ENCODE assay signal across 8 cellular contexts in the genomic region with DNA sequence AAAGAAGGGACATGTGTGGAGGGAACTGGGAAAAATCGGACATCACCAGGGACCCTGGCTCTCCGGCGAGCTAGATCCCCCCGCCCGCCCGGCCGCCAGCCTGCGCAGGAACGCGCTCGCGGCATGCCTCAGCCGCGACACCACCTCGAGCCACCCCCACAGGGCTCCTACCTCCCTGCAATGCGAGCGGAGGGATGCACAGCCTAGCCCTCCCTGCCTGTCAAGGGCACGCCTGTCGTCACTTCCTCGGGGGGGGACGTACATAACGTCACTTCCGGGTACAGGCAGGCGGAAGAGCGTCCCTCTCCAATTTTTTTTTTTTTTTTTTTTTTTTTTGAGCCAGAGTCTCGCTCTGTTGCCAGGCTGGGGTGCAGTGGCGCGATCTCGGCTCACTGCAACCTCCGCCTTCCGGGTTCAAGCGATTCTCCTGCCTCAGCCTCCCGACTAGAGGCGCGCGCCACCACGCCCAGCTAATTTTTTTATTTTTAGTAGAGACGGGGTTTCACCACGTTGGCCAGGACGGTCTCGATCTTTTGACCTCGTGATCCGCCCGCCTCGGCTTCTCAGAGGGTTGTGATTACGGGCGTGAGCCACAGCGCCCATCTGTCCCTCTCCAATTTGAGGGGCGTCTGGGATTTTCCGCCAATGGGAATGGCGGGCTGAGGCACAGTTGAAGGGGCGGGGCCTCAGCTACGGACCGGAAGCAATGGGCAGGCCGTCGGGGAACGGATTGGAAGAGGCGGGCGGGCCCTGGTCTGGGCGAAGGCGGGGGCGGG. TPM values are rescaled to one million over a fixed set of nuclear protein-coding genes. Genes with fewer than 3 reads are reported as not detected.
DNase-seq lines count a peak whose midpoint lies in the region; ATAC-seq, FAIRE-seq and TF ChIP-seq lines count a peak whose summit lies in the region.

A gene with protein sequence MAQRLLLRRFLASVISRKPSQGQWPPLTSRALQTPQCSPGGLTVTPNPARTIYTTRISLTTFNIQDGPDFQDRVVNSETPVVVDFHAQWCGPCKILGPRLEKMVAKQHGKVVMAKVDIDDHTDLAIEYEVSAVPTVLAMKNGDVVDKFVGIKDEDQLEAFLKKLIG (minus strand): TSS at position 248 of the 776 bp plus-strand sequence. CDS start 803 bp downstream, outside the sequence.

- no peaks in the 10 kb centered on the region for H3K9me3 ChIP-seq in smooth muscle cell (replicated peaks; ENCODE audit: low read depth)

- H3K27me3 ChIP-seq in ACC112 (ENCODE audit: insufficient read depth, low read length) (no peaks in the 10 kb centered on the region), bronchial epithelial cell (ENCODE audit: control insufficient read depth, insufficient read depth, low read length) (no peaks in the 10 kb centered on the region), smooth muscle cell (ENCODE audit: low read depth) (no peaks in the 10 kb centered on the region)

- peaks cover 5% of the 10 kb centered on the region for H3F3A ChIP-seq in smooth muscle cell (ENCODE audit: low read depth)

- DNase-seq in NCI-H2227 treated with DMSO at 0.1 percent for 48 hours (lab: John Stamatoyannopoulos, UW): peak; percentile 86
- peak; percentile 89 for DNase-seq in bronchial epithelial cell (ENCODE audit: low read depth)
- peak; percentile 97 for DNase-seq in iPS-NIHi11 (ENCODE audit: low spot score)
- peak; percentile 78 for DNase-seq in smooth muscle cell (lab: John Stamatoyannopoulos, UW; ENCODE audit: unreplicated experiment)

- H3K27ac ChIP-seq in ACC112 (ENCODE audit: low read depth, low read length): peak within 1 kb of the TSS; percentile 95
- peak within 1 kb of the TSS; percentile 98 for H3K27ac ChIP-seq in smooth muscle cell (ENCODE audit: low read depth)

- TF ChIP-seq CTCF in WI38 (IDR thresholded peaks at IDR 0.05; ENCODE audit: low read depth, low read length) (no peak), bronchial epithelial cell (IDR thresholded peaks at IDR 0.05; ENCODE audit: insufficient read depth, low read length, severe bottlenecking) (no peak), smooth muscle cell (IDR thresholded peaks at IDR 0.05; ENCODE audit: borderline replicate concordance, insufficient read depth, poor library complexity, severe bottlenecking) (no peak)

- H4K20me1 ChIP-seq in smooth muscle cell (ENCODE audit: low read depth): no peaks in the 10 kb centered on the region

- peaks cover 10% of the 10 kb centered on the region for H3K79me2 ChIP-seq in ACC112 (ENCODE audit: control insufficient read depth, insufficient read depth, low read length, unreplicated experiment)
- H3K79me2 ChIP-seq in smooth muscle cell (ENCODE audit: low read depth): peaks cover 24% of the 10 kb centered on the region

- peak within 1 kb of the TSS; percentile 95 for H3K9ac ChIP-seq in smooth muscle cell (ENCODE audit: low read depth)

- peak within 1 kb of the TSS; percentile 98 for H3K4me3 ChIP-seq in ACC112 (ENCODE audit: low read depth, low read length)
- H3K4me3 ChIP-seq in WI38 (ENCODE audit: low read depth, low read length): peak within 1 kb of the TSS; percentile 69
- peak within 1 kb of the TSS; percentile 78 for H3K4me3 ChIP-seq in bronchial epithelial cell (ENCODE audit: low read depth, low read length)
- H3K4me3 ChIP-seq in smooth muscle cell: peak within 1 kb of the TSS; percentile 74

- FAIRE-seq in bronchial epithelial cell (lab: Jason Lieb, UNC): no peak

- H3K36me3 ChIP-seq in ACC112 (ENCODE audit: insufficient read depth, low read length) (no peaks in the 10 kb centered on the region), bronchial epithelial cell (ENCODE audit: control insufficient read depth, insufficient read depth, low read length) (peaks cover 13% of the 10 kb centered on the region), smooth muscle cell (ENCODE audit: low read depth) (no peaks in the 10 kb centered on the region)

- H3K4me1 ChIP-seq in ACC112 (ENCODE audit: control insufficient read depth, insufficient read depth, low read length, unreplicated experiment) (peaks cover 6% of the 10 kb centered on the region), smooth muscle cell (ENCODE audit: low read depth) (peaks cover 11% of the 10 kb centered on the region)

- H3K4me2 ChIP-seq in smooth muscle cell: peak within 1 kb of the TSS; percentile 96

- H2AFZ ChIP-seq in ACC112 (ENCODE audit: low read length, unreplicated experiment) (peak within 1 kb of the TSS; percentile 38), smooth muscle cell (ENCODE audit: low read depth) (peak within 1 kb of the TSS; percentile 31)

- ATAC-seq in GM18873 (IDR thresholded peaks at IDR 0.05; ENCODE audit: low FRiP score, unreplicated experiment) (peak; percentile 73), HG03139 (IDR thresholded peaks at IDR 0.05; ENCODE audit: unreplicated experiment) (peak; percentile 77)

- 2% methylated on average over 53 of the region's 62 CpGs for WGBS in smooth muscle cell (ENCODE audit: low lambda C conversion rate)

RNA-seq across cellular contexts. Expression of the gene that starts here (rescaled TPM):
- total RNA-seq in bronchial epithelial cell (17.9 and 18.1 TPM in 2 replicates), smooth muscle cell (15.1 and 17.0 TPM in 2 replicates)
- polyA plus RNA-seq in smooth muscle cell: 86.9 and 97.0 TPM in 2 replicates

Comparison
In these comparisons a context has a peak if more than half of its experiments do, and no peak if none do; other contexts are left out.
1. Peak in every context shown above with its lines: DNase-seq, ATAC-seq, H3K4me3 ChIP-seq and H3K27ac ChIP-seq.